Comparison of ENCODE assay signal across 8 cellular contexts in genomic region chr1:46527474-46528296, GRCh38. TPM values are rescaled to one million over a fixed set of nuclear protein-coding genes. Genes with fewer than 3 reads are reported as not detected.
DNase-seq lines count a peak whose midpoint lies in the region; ATAC-seq lines count a peak whose summit lies in the region.

No MANE protein-coding gene starts in this region.

- CTCF ChIA-PET in activated CD8-positive, alpha-beta memory T cell treated with anti-CD3 and anti-CD28 coated beads, Interleukin-2, amount 10 ng/mL, durations not matched to agents 7 days and 5 days (lab: Charles Lee): interaction anchor here (0.7 to 6.5 kb wide), 15 partner anchors 8 to 198 kb away, joined by 3 to 124 read pairs (median 11); partner anchors contain the start of gene MKNK1

- DNase-seq in GM04504 (ENCODE audit: low read depth): peak; percentile 47
- peak; percentile 66 for DNase-seq in NOMO-1 treated with DMSO at 0.1 percent for 48 hours (lab: John Stamatoyannopoulos, UW; ENCODE audit: unreplicated experiment)
- peak; percentile 85 for DNase-seq in activated CD8-positive, alpha-beta memory T cell treated with anti-CD3 and anti-CD28 coated beads, Interleukin-2, amount 10 ng/mL, durations not matched to agents 7 days and 5 days
- DNase-seq in epidermal melanocyte (ENCODE audit: insufficient read length, low spot score): peak; percentile 92
- DNase-seq in myocyte (ENCODE audit: low read depth): peak; percentile 81
- DNase-seq in stimulated activated effector memory CD8-positive, alpha-beta T cell treated with anti-CD3 and anti-CD28 coated beads, Interleukin-12 subunit alpha, Interleukin-12 subunit beta, amount 100 ng/mL, for 72 hours (ENCODE audit: low spot score in 2 of 2): peak; percentile 75 to 91

- ATAC-seq in HG03354 (IDR thresholded peaks at IDR 0.05; ENCODE audit: poor library complexity, severe bottlenecking, unreplicated experiment) (peak; percentile 73), HG03469 (IDR thresholded peaks at IDR 0.05; ENCODE audit: unreplicated experiment) (no peak)
- ATAC-seq in activated CD8-positive, alpha-beta memory T cell treated with anti-CD3 and anti-CD28 coated beads, Interleukin-2, amount 10 ng/mL, durations not matched to agents 7 days and 5 days: peak; percentile 76
- ATAC-seq in stimulated activated effector memory CD8-positive, alpha-beta T cell treated with anti-CD3 and anti-CD28 coated beads, Interleukin-12 subunit alpha, Interleukin-12 subunit beta, amount 100 ng/mL, for 72 hours: peak; percentile 71

- H3K27ac Mint-ChIP-seq in activated CD8-positive, alpha-beta memory T cell treated with anti-CD3 and anti-CD28 coated beads, Interleukin-2, amount 10 ng/mL, durations not matched to agents 7 days and 5 days: no peak overlapping the region
- H3K27ac Mint-ChIP-seq in stimulated activated effector memory CD8-positive, alpha-beta T cell treated with anti-CD3 and anti-CD28 coated beads, Interleukin-12 subunit alpha, Interleukin-12 subunit beta, amount 100 ng/mL, for 72 hours: no peak overlapping the region

- peaks cover 28% of the 10 kb centered on the region for H3K27me3 Mint-ChIP-seq in activated CD8-positive, alpha-beta memory T cell treated with anti-CD3 and anti-CD28 coated beads, Interleukin-2, amount 10 ng/mL, durations not matched to agents 7 days and 5 days

- H3K9me3 Mint-ChIP-seq in activated CD8-positive, alpha-beta memory T cell treated with anti-CD3 and anti-CD28 coated beads, Interleukin-2, amount 10 ng/mL, durations not matched to agents 7 days and 5 days (ENCODE audit: low read depth): no peaks in the 10 kb centered on the region
- no peaks in the 10 kb centered on the region for H3K9me3 Mint-ChIP-seq in stimulated activated effector memory CD8-positive, alpha-beta T cell treated with anti-CD3 and anti-CD28 coated beads, Interleukin-12 subunit alpha, Interleukin-12 subunit beta, amount 100 ng/mL, for 72 hours

- H3K4me1 Mint-ChIP-seq in activated CD8-positive, alpha-beta memory T cell treated with anti-CD3 and anti-CD28 coated beads, Interleukin-2, amount 10 ng/mL, durations not matched to agents 7 days and 5 days: peaks cover 42% of the 10 kb centered on the region
- H3K4me1 Mint-ChIP-seq in stimulated activated effector memory CD8-positive, alpha-beta T cell treated with anti-CD3 and anti-CD28 coated beads, Interleukin-12 subunit alpha, Interleukin-12 subunit beta, amount 100 ng/mL, for 72 hours: peaks cover 51% of the 10 kb centered on the region

- no peaks in the 10 kb centered on the region for H3K36me3 Mint-ChIP-seq in activated CD8-positive, alpha-beta memory T cell treated with anti-CD3 and anti-CD28 coated beads, Interleukin-2, amount 10 ng/mL, durations not matched to agents 7 days and 5 days
- H3K36me3 Mint-ChIP-seq in stimulated activated effector memory CD8-positive, alpha-beta T cell treated with anti-CD3 and anti-CD28 coated beads, Interleukin-12 subunit alpha, Interleukin-12 subunit beta, amount 100 ng/mL, for 72 hours: no peaks in the 10 kb centered on the region

- H3K4me3 Mint-ChIP-seq in activated CD8-positive, alpha-beta memory T cell treated with anti-CD3 and anti-CD28 coated beads, Interleukin-2, amount 10 ng/mL, durations not matched to agents 7 days and 5 days: no peak overlapping the region
- H3K4me3 Mint-ChIP-seq in stimulated activated effector memory CD8-positive, alpha-beta T cell treated with anti-CD3 and anti-CD28 coated beads, Interleukin-12 subunit alpha, Interleukin-12 subunit beta, amount 100 ng/mL, for 72 hours: no peak overlapping the region

RNA-seq across cellular contexts. Expression of gene KNCN, which starts 23.8 kb away (rescaled TPM):
- total RNA-seq in activated CD8-positive, alpha-beta memory T cell treated with anti-CD3 and anti-CD28 coated beads, Interleukin-2, amount 10 ng/mL, durations not matched to agents 7 days and 5 days: not detected
- not detected in 2 replicates for total RNA-seq in myocyte
- polyA plus RNA-seq in myocyte (2012): not detected

RNA-seq across cellular contexts. Expression of gene DMBX1, which starts 38.0 kb away (rescaled TPM):
- total RNA-seq in activated CD8-positive, alpha-beta memory T cell treated with anti-CD3 and anti-CD28 coated beads, Interleukin-2, amount 10 ng/mL, durations not matched to agents 7 days and 5 days: under 1 TPM in 1 of 2 experiments, not detected in 1; 0.15 TPM
- total RNA-seq in myocyte: not detected in 2 replicates
- not detected for polyA plus RNA-seq in myocyte (2012)
